Comparison of ENCODE assay signal across 8 cellular contexts in genomic region chr13:110138009-110138699, GRCh38.
DNase-seq lines count a peak whose midpoint lies in the region; ATAC-seq and TF ChIP-seq lines count a peak whose summit lies in the region.

No MANE protein-coding gene starts in this region.

- H3K79me2 ChIP-seq in DND-41 (ENCODE audit: insufficient read depth, low read length) = no peaks in the 10 kb centered on the region

- H3K4me3 ChIP-seq in DND-41 (ENCODE audit: low read depth in 1 of 2, low read length in 2 of 2) = peak overlapping the region; percentile 12 to 54; a peak in 3 of 4 replicates
- H3K4me3 ChIP-seq in right cardiac atrium (ENCODE audit: low read length) = peak overlapping the region; percentile 51
- peak overlapping the region; percentile 80 for H3K4me3 ChIP-seq in rectal smooth muscle tissue (ENCODE audit: low read length)
- peak overlapping the region; percentile 40 to 70 for H3K4me3 ChIP-seq in aorta (ENCODE audit: low read length in 2 of 2)

- H3K27ac ChIP-seq in DND-41 (ENCODE audit: low read length) (peak overlapping the region; percentile 45), right cardiac atrium (ENCODE audit: low read length) (peak overlapping the region; percentile 68), rectal smooth muscle tissue (ENCODE audit: low read depth, low read length) (peak overlapping the region; percentile 7), aorta (ENCODE audit: low read depth in 1 of 2, low read length in 2 of 2) (peak overlapping the region in 1 of 2 donors; percentile 48)

- peak overlapping the region; percentile 78 for H3K4me2 ChIP-seq in DND-41 (ENCODE audit: insufficient read depth, low read length)

- 0 out of 2 replicates have a peak, but pooled peaks cover 6% of the 10 kb centered on the region for H4K20me1 ChIP-seq in DND-41 (ENCODE audit: insufficient read depth, low read length)

- ATAC-seq in DND-41 (ENCODE audit: insufficient read depth, low read depth) (peak; percentile 77), GM21786 (IDR thresholded peaks at IDR 0.05; ENCODE audit: unreplicated experiment) (peak; percentile 51), right cardiac atrium (peak; percentile 70), aorta (ENCODE audit: low FRiP score) (peak; percentile 86)

- H3K4me1 ChIP-seq in DND-41 (ENCODE audit: insufficient read depth, low read length) (peaks cover 24% of the 10 kb centered on the region), right cardiac atrium (ENCODE audit: control insufficient read depth, insufficient read depth, low read length) (peaks cover 2% of the 10 kb centered on the region), rectal smooth muscle tissue (ENCODE audit: control insufficient read depth, insufficient read depth, low read length) (peaks cover 3% of the 10 kb centered on the region), aorta (ENCODE audit: control insufficient read depth in 1 of 2, insufficient read depth in 2 of 2, low read length in 2 of 2) (no peaks in the 10 kb centered on the region)

- H3K9ac ChIP-seq in DND-41 (ENCODE audit: low read depth, low read length) = peak overlapping the region; percentile 27; the same call in 1 of the 2 replicates
- H3K9ac ChIP-seq in rectal smooth muscle tissue (ENCODE audit: low read length) = no peak overlapping the region

- peaks cover 21% of the 10 kb centered on the region for H3K27me3 ChIP-seq in DND-41 (ENCODE audit: insufficient read depth, low read length, poor library complexity)
- no peaks in the 10 kb centered on the region for H3K27me3 ChIP-seq in right cardiac atrium (ENCODE audit: control insufficient read depth, insufficient read depth)
- H3K27me3 ChIP-seq in rectal smooth muscle tissue (ENCODE audit: control insufficient read depth, insufficient read depth, low read length) = no peaks in the 10 kb centered on the region
- no peaks in the 10 kb centered on the region for H3K27me3 ChIP-seq in aorta (ENCODE audit: control insufficient read depth in 1 of 2, insufficient read depth in 2 of 2, low read length in 1 of 2)

- intact Hi-C loops in right cardiac atrium (cut with DNase I) (no loop called here), aorta (cut with DNase I) (no loop called here)

- TF ChIP-seq CTCF in DND-41 (IDR thresholded peaks at IDR 0.05; ENCODE audit: borderline replicate concordance, extremely low read depth, low read length, poor library complexity, severe bottlenecking) = no peak

- DNase-seq in DND-41 (peak; percentile 76), KG1 (lab: John Stamatoyannopoulos, UW) (peak; percentile 61), SW480 (ENCODE audit: low spot score) (peak; percentile 90), amniotic stem cell (lab: John Stamatoyannopoulos, UW) (peak; percentile 69), right cardiac atrium (peak; percentile 77 to 79 (median 78)), aorta (peak; percentile 87 to 95)

- H3K9me3 ChIP-seq in DND-41 (ENCODE audit: insufficient read depth, low read length, severe bottlenecking) (no peaks in the 10 kb centered on the region), right cardiac atrium (ENCODE audit: control insufficient read depth, low read length) (no peaks in the 10 kb centered on the region), aorta (ENCODE audit: control insufficient read depth, low read length) (no peaks in the 10 kb centered on the region)

- under 1% methylated on average over 60 of the region's 60 CpGs for WGBS in right cardiac atrium
- 0 to 1% methylated on average over 47 to 60 of the region's 60 CpGs for WGBS in aorta, 2 donors

- H3K36me3 ChIP-seq in DND-41 (ENCODE audit: insufficient read depth, low read length) (no peaks in the 10 kb centered on the region), rectal smooth muscle tissue (ENCODE audit: control insufficient read depth, insufficient read depth, low read length) (no peaks in the 10 kb centered on the region), aorta (ENCODE audit: control insufficient read depth in 1 of 2, insufficient read depth in 2 of 2, low read length in 1 of 2) (no peaks in the 10 kb centered on the region)

- H2AFZ ChIP-seq in DND-41 (ENCODE audit: low read depth, low read length) = peak overlapping the region; percentile 44
